ENCODE assay signal across 23 cellular contexts in genomic region chr1:154398678-154399077, GRCh38. TPM values are rescaled to one million over a fixed set of nuclear protein-coding genes. Genes with fewer than 3 reads are reported as not detected.
DNase-seq lines count a peak whose midpoint lies in the region; ATAC-seq and TF ChIP-seq lines count a peak whose summit lies in the region.
"Had no signal": no experiment of that assay in that cellular context is flagged by ENCODE, and none has a peak within 500 bp of the region (broad histone marks: within the 10 kb centered on the region; RNA-seq: fewer than 3 reads in every experiment).

No MANE protein-coding gene starts in this region.

- peaks cover 2 to 5% of the 10 kb centered on the region in 2 donors for H3K36me3 Mint-ChIP-seq in activated T-cell treated with anti-CD3 and anti-CD28 coated beads, Interleukin-2, amount 50 U/mL, for 72 hours (ENCODE audit: insufficient read depth in 2 of 2)
- peaks cover 7% of the 10 kb centered on the region for H3K36me3 Mint-ChIP-seq in activated CD4-positive, alpha-beta memory T cell treated with anti-CD3 and anti-CD28 coated beads, Interleukin-2, amount 10 ng/mL, durations not matched to agents 7 days and 5 days (ENCODE audit: low read depth)
- no peaks in the 10 kb centered on the region for H3K36me3 Mint-ChIP-seq in stimulated activated effector memory CD8-positive, alpha-beta T cell treated with anti-CD3 and anti-CD28 coated beads, Interleukin-12 subunit alpha, Interleukin-12 subunit beta, amount 100 ng/mL, for 72 hours
- H3K36me3 Mint-ChIP-seq: CD8-positive, alpha-beta T cell had no signal

- H3K27ac Mint-ChIP-seq in activated T-cell treated with anti-CD3 and anti-CD28 coated beads, Interleukin-2, amount 50 U/mL, for 72 hours: peak overlapping the region; percentile 77
- H3K27ac Mint-ChIP-seq in activated CD4-positive, alpha-beta memory T cell treated with anti-CD3 and anti-CD28 coated beads, Interleukin-2, amount 10 ng/mL, durations not matched to agents 7 days and 5 days: peak overlapping the region; percentile 65
- H3K27ac Mint-ChIP-seq in stimulated activated effector memory CD8-positive, alpha-beta T cell treated with anti-CD3 and anti-CD28 coated beads, Interleukin-12 subunit alpha, Interleukin-12 subunit beta, amount 100 ng/mL, for 72 hours: peak overlapping the region; percentile 64
- H3K27ac Mint-ChIP-seq: CD8-positive, alpha-beta T cell had no signal

- peak overlapping the region in 1 of 2 donors; percentile 23 for H3K4me3 Mint-ChIP-seq in activated T-cell treated with anti-CD3 and anti-CD28 coated beads, Interleukin-2, amount 50 U/mL, for 72 hours
- H3K4me3 Mint-ChIP-seq in activated CD4-positive, alpha-beta memory T cell treated with anti-CD3 and anti-CD28 coated beads, Interleukin-2, amount 10 ng/mL, durations not matched to agents 7 days and 5 days: peak overlapping the region; percentile 61
- H3K4me3 Mint-ChIP-seq in stimulated activated effector memory CD8-positive, alpha-beta T cell treated with anti-CD3 and anti-CD28 coated beads, Interleukin-12 subunit alpha, Interleukin-12 subunit beta, amount 100 ng/mL, for 72 hours: peak overlapping the region; percentile 3
- H3K4me3 Mint-ChIP-seq: CD8-positive, alpha-beta T cell had no signal

- DNase-seq in activated T-cell treated with anti-CD3 and anti-CD28 coated beads, Interleukin-2, amount 50 U/mL, for 72 hours: no peak
- no peak for DNase-seq in activated T-cell treated with anti-CD3 and anti-CD28 coated beads, Interleukin-2, amount 50 U/mL, for 1 hour
- DNase-seq in activated CD4-positive, alpha-beta memory T cell treated with anti-CD3 and anti-CD28 coated beads, Interleukin-2, amount 10 ng/mL, durations not matched to agents 7 days and 5 days: no peak
- DNase-seq in stimulated activated effector memory CD8-positive, alpha-beta T cell treated with anti-CD3 and anti-CD28 coated beads, Interleukin-12 subunit alpha, Interleukin-12 subunit beta, amount 100 ng/mL, for 72 hours (ENCODE audit: low spot score in 2 of 2): no peak
- no peak for DNase-seq in T-helper 9 cell
- DNase-seq in Right ventricle myocardium inferior (ENCODE audit: missing footprints): no peak
- DNase-seq in NCI-H1092 treated with DMSO at 0.1 percent for 48 hours (lab: John Stamatoyannopoulos, UW): no peak
- DNase-seq: CD8-positive, alpha-beta T cell; DND-41; H7; NCI-H1092; NCI-H146; NCI-H2029; NCI-H226; NCI-H510A treated with DMSO at 0.1 percent for 48 hours; NCI-H748 treated with DMSO at 0.1 percent for 48 hours; NK-92 treated with Interleukin-12 subunit alpha and Interleukin-12 subunit beta, amount 100 ng/mL, for 24 hours had no signal

- CTCF ChIA-PET in HEK293 (lab: Yijun Ruan, JAX): interaction anchor here (0.6 to 1.4 kb wide), 3 partner anchors 31 to 81 kb away, joined by 4 to 5 read pairs (median 5); no protein-coding TSS in a partner anchor
- CTCF ChIA-PET in activated CD4-positive, alpha-beta memory T cell treated with anti-CD3 and anti-CD28 coated beads, Interleukin-2, amount 10 ng/mL, durations not matched to agents 7 days and 5 days (lab: Charles Lee): interaction anchor here (0.9 to 1.6 kb wide), 3 partner anchors 9 to 70 kb away, joined by 3 to 5 read pairs (median 5); no protein-coding TSS in a partner anchor

- H3K4me1 ChIP-seq in HEK293 (ENCODE audit: control insufficient read depth, insufficient read depth, low read length): no peaks in the 10 kb centered on the region

- POLR2A ChIA-PET in HEK293 (lab: Yijun Ruan, JAX): no interaction called here
- POLR2A ChIA-PET in activated CD4-positive, alpha-beta memory T cell treated with anti-CD3 and anti-CD28 coated beads, Interleukin-2, amount 10 ng/mL, durations not matched to agents 7 days and 5 days (lab: Charles Lee): interaction anchor here (0.9 to 2.1 kb wide), 2 partner anchors 9 to 12 kb away, joined by 4 to 12 read pairs; no protein-coding TSS in a partner anchor

- no peak overlapping the region for H3K27ac ChIP-seq in HEK293 (ENCODE audit: extremely low read depth, low read depth, low read length)
- H3K27ac ChIP-seq: HL-60 had no signal

- no peaks in the 10 kb centered on the region for H3K9me3 Mint-ChIP-seq in activated T-cell treated with anti-CD3 and anti-CD28 coated beads, Interleukin-2, amount 50 U/mL, for 72 hours
- H3K9me3 Mint-ChIP-seq in activated CD4-positive, alpha-beta memory T cell treated with anti-CD3 and anti-CD28 coated beads, Interleukin-2, amount 10 ng/mL, durations not matched to agents 7 days and 5 days: peaks cover 5% of the 10 kb centered on the region
- no peaks in the 10 kb centered on the region for H3K9me3 Mint-ChIP-seq in stimulated activated effector memory CD8-positive, alpha-beta T cell treated with anti-CD3 and anti-CD28 coated beads, Interleukin-12 subunit alpha, Interleukin-12 subunit beta, amount 100 ng/mL, for 72 hours
- H3K9me3 Mint-ChIP-seq: CD8-positive, alpha-beta T cell had no signal

- H3K36me3 ChIP-seq in HEK293 (ENCODE audit: control insufficient read depth in 2 of 2, insufficient read depth in 1 of 2, low read length in 2 of 2): no peaks in the 10 kb centered on the region

- H3K9me3 ChIP-seq in HEK293 (ENCODE audit: control insufficient read depth, insufficient read depth, low read depth, low read length): no peaks in the 10 kb centered on the region

- peak in 1 of 2 donors; percentile 12 for ATAC-seq in activated T-cell treated with anti-CD3 and anti-CD28 coated beads, Interleukin-2, amount 50 U/mL, for 72 hours (replicated peaks in 1 of 2)
- ATAC-seq in stimulated activated effector memory CD8-positive, alpha-beta T cell treated with anti-CD3 and anti-CD28 coated beads, Interleukin-12 subunit alpha, Interleukin-12 subunit beta, amount 100 ng/mL, for 72 hours: no peak
- no peak for ATAC-seq in Right ventricle myocardium inferior
- ATAC-seq: CD8-positive, alpha-beta T cell; GM12878; HepG2; K562; Panc1 had no signal

- TF ChIP-seq CTCF in HEK293 (tag by site-specific recombination; IDR thresholded peaks at IDR 0.05): no peak

- no peak overlapping the region for H3K4me3 ChIP-seq in HEK293 (ENCODE audit: low read depth, low read length)
- H3K4me3 ChIP-seq: GM12878, K562 had no signal

- intact Hi-C loops in Right ventricle myocardium inferior (cut with DNase I): no loop called here

- H3K4me1 Mint-ChIP-seq in activated T-cell treated with anti-CD3 and anti-CD28 coated beads, Interleukin-2, amount 50 U/mL, for 72 hours (ENCODE audit: low read depth): peaks cover 26% of the 10 kb centered on the region
- H3K4me1 Mint-ChIP-seq in activated CD4-positive, alpha-beta memory T cell treated with anti-CD3 and anti-CD28 coated beads, Interleukin-2, amount 10 ng/mL, durations not matched to agents 7 days and 5 days: peaks cover 39% of the 10 kb centered on the region
- H3K4me1 Mint-ChIP-seq in stimulated activated effector memory CD8-positive, alpha-beta T cell treated with anti-CD3 and anti-CD28 coated beads, Interleukin-12 subunit alpha, Interleukin-12 subunit beta, amount 100 ng/mL, for 72 hours: peaks cover 35% of the 10 kb centered on the region

- H3K27me3 Mint-ChIP-seq in activated T-cell treated with anti-CD3 and anti-CD28 coated beads, Interleukin-2, amount 50 U/mL, for 72 hours (ENCODE audit: low read depth): no peaks in the 10 kb centered on the region
- H3K27me3 Mint-ChIP-seq in activated CD4-positive, alpha-beta memory T cell treated with anti-CD3 and anti-CD28 coated beads, Interleukin-2, amount 10 ng/mL, durations not matched to agents 7 days and 5 days: peaks cover 5% of the 10 kb centered on the region

TF ChIP-seq in HEK293, 187 proteins besides CTCF, POLR2A, EP300 and RAD21 (continues in another document):
- TF ChIP-seq ZNF302 (tag by site-specific recombination; IDR thresholded peaks at IDR 0.05; ENCODE audit: low read depth): no peak
- TF ChIP-seq PATZ1 (tag by site-specific recombination; IDR thresholded peaks at IDR 0.05): no peak

RNA-seq across cellular contexts. Expression of gene IL6R, which starts 6.5 kb away (rescaled TPM):
- 10 to 100 TPM in 1 of 2 donors, 1 to 10 TPM in 1; 5.7 to 12.6 TPM for total RNA-seq in activated T-cell treated with anti-CD3 and anti-CD28 coated beads, Interleukin-2, amount 50 U/mL, for 72 hours
- 10 to 100 TPM; 15.7 to 16.0 TPM for total RNA-seq in activated CD4-positive, alpha-beta memory T cell treated with anti-CD3 and anti-CD28 coated beads, Interleukin-2, amount 10 ng/mL, durations not matched to agents 7 days and 5 days
- 13.1 TPM for total RNA-seq in Right ventricle myocardium inferior
